ENCODE assay signal across 8 cellular contexts in the genomic region with DNA sequence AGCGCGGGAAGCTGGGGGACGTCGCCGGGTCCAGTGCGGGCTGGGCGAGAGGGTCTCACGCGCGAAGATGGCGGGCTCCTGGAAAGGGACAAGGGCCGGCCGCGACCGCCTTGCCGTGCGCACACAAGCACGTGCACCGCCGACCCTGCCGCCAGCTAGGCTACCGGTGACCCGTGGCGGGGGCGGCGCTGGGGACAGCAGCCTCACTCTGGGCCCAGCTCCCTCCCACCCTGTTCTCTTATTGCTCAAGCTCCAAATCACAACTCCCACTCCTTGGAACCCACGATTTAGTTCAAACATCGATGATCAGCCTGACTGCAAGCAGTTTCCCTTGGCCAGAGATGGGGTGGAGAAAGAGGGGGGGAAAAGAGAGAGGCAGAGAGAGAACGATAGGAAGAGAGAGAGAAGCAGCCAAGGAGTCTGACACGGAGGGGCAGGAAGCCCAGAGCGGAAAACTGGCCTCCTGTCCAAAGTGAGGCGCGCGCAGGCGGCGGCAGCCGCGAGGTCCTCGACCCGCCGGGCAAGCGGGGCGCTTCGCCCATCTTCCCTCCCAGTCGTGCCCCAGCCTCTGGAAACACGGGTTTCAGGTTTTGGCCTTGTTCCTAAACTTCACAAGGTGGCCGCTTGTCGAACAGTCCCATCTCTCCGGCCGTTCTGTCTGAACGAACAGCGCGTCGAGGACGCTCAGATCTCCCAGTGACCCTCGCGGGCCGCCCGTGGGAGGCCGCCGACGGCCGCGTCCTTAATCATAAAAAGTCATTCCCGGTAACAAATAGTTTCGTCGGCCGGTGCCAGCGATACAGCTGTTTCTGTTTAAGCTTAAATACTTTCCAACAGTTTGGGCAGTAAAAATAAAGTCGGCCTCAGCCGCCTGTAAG. TPM values are rescaled to one million over a fixed set of nuclear protein-coding genes. Genes with fewer than 3 reads are reported as not detected.
DNase-seq lines count a peak whose midpoint lies in the region; ATAC-seq, FAIRE-seq and TF ChIP-seq lines count a peak whose summit lies in the region.

No MANE protein-coding gene starts in this region.

- TF ChIP-seq RAD21 in K562 (CRISPR knock-in tag; conservative IDR thresholded peaks at IDR 0.05 in 1 of 2, IDR thresholded peaks at IDR 0.05 in 1 of 2) = no peak

- TF ChIP-seq EP300 in K562 (IDR thresholded peaks at IDR 0.05; ENCODE audit: low read length) = no peak

- no peaks in the 10 kb centered on the region for H4K20me1 ChIP-seq in K562 (replicated peaks; ENCODE audit: control insufficient read depth, insufficient read depth, low read length)

- in situ Hi-C loops in K562 (cut with MboI) = no loop called here

- H3K4me3 ChIP-seq in K562 (no peak overlapping the region), mesodermal cell (ENCODE audit: extremely low read depth, insufficient read depth, low read length, poor library complexity, severe bottlenecking) (peak overlapping the region; percentile 67)

- no peaks in the 10 kb centered on the region for H3K27me3 ChIP-seq in K562 (ENCODE audit: control insufficient read depth in 2 of 2, insufficient read depth in 2 of 2, low read length in 2 of 2)

- POLR2A ChIA-PET in K562 (lab: Yijun Ruan, JAX) = interaction anchor here (1.1 to 2.1 kb wide), 4 partner anchors 10 to 38 kb away, joined by 5 to 18 read pairs (median 8); no protein-coding TSS in a partner anchor

- BruUV-seq in K562 (replicated peaks; lab: Mats Ljungman, UMichigan) = no TSS peak

- H3K79me2 ChIP-seq in K562 (ENCODE audit: control insufficient read depth, insufficient read depth, low read length) = peaks cover 20% of the 10 kb centered on the region

- H3K36me3 ChIP-seq in K562 (ENCODE audit: control insufficient read depth, insufficient read depth, low read length) (peaks cover 18% of the 10 kb centered on the region; the same call in 2 of the 3 replicates), mesodermal cell (ENCODE audit: control insufficient read depth, insufficient read depth, low read length) (peaks cover 13% of the 10 kb centered on the region)

- H3K4me1 ChIP-seq in K562 (replicated peaks in 1 of 2; ENCODE audit: control insufficient read depth in 2 of 2, insufficient read depth in 2 of 2, low read length in 2 of 2) (peaks cover 30 to 78% of the 10 kb centered on the region in 2 experiments), mesodermal cell (ENCODE audit: control insufficient read depth, insufficient read depth, low read length, poor library complexity, severe bottlenecking) (peaks cover 31% of the 10 kb centered on the region)

- peak; percentile 39 for DNase-seq in AG20443 (ENCODE audit: low spot score)
- DNase-seq in HK-2 (ENCODE audit: unreplicated experiment) = peak; percentile 60
- DNase-seq in K562 (ENCODE audit: extremely low read depth in 1 of 4, low spot score in 3 of 4) = no peak
- no peak for DNase-seq in GDM1 (lab: John Stamatoyannopoulos, UW)
- DNase-seq in cerebellar nuclear complex (lab: John Stamatoyannopoulos, UW) = no peak

- H3K27ac ChIP-seq in K562 (ENCODE audit: extremely low read depth, low read depth, low read length) = no peak overlapping the region
- H3K27ac ChIP-seq in mesodermal cell (ENCODE audit: low read depth, low read length, severe bottlenecking) = no peak overlapping the region

- no peak for TF ChIP-seq POLR2A in K562 (conservative IDR thresholded peaks at IDR 0.05)

- intact Hi-C loops in K562 (cut with micrococcal nuclease) = loop anchor here (5.0 kb wide), 1 partner anchor 39 kb away; a partner anchor contains a TSS

- peak overlapping the region in 1 of 2 experiments; percentile 23; a peak in 1 of 4 replicates for H3K9ac ChIP-seq in K562 (ENCODE audit: insufficient read depth in 1 of 2, low read depth in 2 of 2, low read length in 2 of 2)

- no peak overlapping the region for H3K4me2 ChIP-seq in K562 (ENCODE audit: insufficient read depth, low read length)

- no peaks in the 10 kb centered on the region for H3K9me1 ChIP-seq in K562 (ENCODE audit: control insufficient read depth, insufficient read depth, low read length)

- H2AFZ ChIP-seq in K562 (ENCODE audit: low read depth, low read length) = 0 out of 2 replicates have a peak overlapping the region, but pooled peaks have one; percentile 30

- ATAC-seq in K562 (no peak), GM18517 (IDR thresholded peaks at IDR 0.05; ENCODE audit: unreplicated experiment) (no peak), HG03196 (IDR thresholded peaks at IDR 0.05; ENCODE audit: unreplicated experiment) (no peak)

- CTCF ChIA-PET in K562 (lab: Yijun Ruan, JAX; ENCODE audit: low intra/inter-chr PET ratio) = interaction anchor here (0.6 kb wide), 1 partner anchor 9 kb away, joined by 3 read pairs; no protein-coding TSS in a partner anchor

- H3K9me3 ChIP-seq in K562 (replicated peaks; ENCODE audit: control insufficient read depth, insufficient read depth, low read depth, low read length) (peaks cover 3% of the 10 kb centered on the region), mesodermal cell (ENCODE audit: control insufficient read depth, low read length) (no peaks in the 10 kb centered on the region)

- WGBS in K562 (ENCODE audit: insufficient coverage, low coverage, missing lambda C conversion rate) = 79% methylated on average over 39 of the region's 71 CpGs
- 1 to 3% methylated on average over 43 to 65 of the region's 71 CpGs for WGBS in mesodermal cell (ENCODE audit: insufficient coverage in 2 of 2), 2 experiments

- TF ChIP-seq CTCF in K562 (IDR thresholded peaks at IDR 0.05 in 2 of 3, conservative IDR thresholded peaks at IDR 0.05 in 1 of 3; ENCODE audit: insufficient read depth in 2 of 3, low read depth in 1 of 3, low read length in 3 of 3) = no peak

- peak; percentile 68 for FAIRE-seq in K562 (lab: Jason Lieb, UNC)

RNA-seq across cellular contexts. Expression of a gene that starts 1.7 kb away (rescaled TPM):
- total RNA-seq in K562 (2011; cell fraction: chromatin; rRNA removed; ENCODE audit: low replicate concordance) = 2.1 and 2.7 TPM in 2 replicates
- 2.3 and 2.9 TPM in 2 replicates for total RNA-seq in K562 (2011; cell fraction: nucleolus; rRNA removed)
- 2.0 and 2.7 TPM in 2 replicates for total RNA-seq in K562 (2011; cell fraction: nucleoplasm; rRNA removed)
- total RNA-seq in K562 (2014; rRNA removed) (4.9 and 7.1 TPM in 2 replicates), K562 (2014; rRNA removed; fragmentation: Illumina TruSeq; extraction: Trizol) (1.8 and 1.9 TPM in 2 replicates), K562 (2015; rRNA removed; fragmentation: Illumina TruSeq; extraction: Trizol) (6.6 and 6.7 TPM in 2 replicates), K562 (2021) (11.9 and 12.0 TPM in 2 replicates)
- polyA plus RNA-seq in K562 (2011; rRNA removed) (0.52 and 0.72 TPM in 2 replicates), K562 (2014; fragmentation: Illumina TruSeq; extraction: Trizol) (2.6 and 3.4 TPM in 2 replicates), K562 (2014; fragmentation: Nextera tagmentation; extraction: Ambion mirVana) (under 1 TPM; 0.08 to 0.21 TPM), K562 (2014; rRNA removed) (4.7 and 6.7 TPM in 2 replicates)
- polyA plus RNA-seq in K562 (2011; cell fraction: cytosol; rRNA removed) = 0.80 and 1.1 TPM in 2 replicates
- 2.4 and 2.6 TPM in 2 replicates for polyA plus RNA-seq in K562 (2011; cell fraction: nucleus; rRNA removed)
- 5.7 and 8.8 TPM in 2 replicates for polyA plus RNA-seq in K562 (2012)
- 0.45 and 0.56 TPM in 2 replicates for polyA minus RNA-seq in K562 (2011; rRNA and poly(A)+ RNA removed)
- 0.86 and 2.7 TPM in 2 replicates for polyA minus RNA-seq in K562 (2011; cell fraction: cytosol; rRNA and poly(A)+ RNA removed)
- 0.67 and 2.1 TPM in 2 replicates for polyA minus RNA-seq in K562 (2011; cell fraction: nucleus; rRNA and poly(A)+ RNA removed)
- 5.2 TPM for polyA plus RNA-seq in mesodermal cell (2013, experiment 1 of 2)
- polyA plus RNA-seq in mesodermal cell (2013, experiment 2 of 2) = 4.1 TPM

RNA-seq across cellular contexts. Expression of a gene that starts 20.6 kb away (rescaled TPM):
- total RNA-seq in K562 (2011; cell fraction: chromatin; rRNA removed; ENCODE audit: low replicate concordance) = 20.1 and 55.7 TPM in 2 replicates
- total RNA-seq in K562 (2011; cell fraction: nucleolus; rRNA removed) = 37.1 and 52.4 TPM in 2 replicates
- 27.8 and 34.1 TPM in 2 replicates for total RNA-seq in K562 (2011; cell fraction: nucleoplasm; rRNA removed)
- total RNA-seq in K562 (2014; rRNA removed) (18.2 and 23.6 TPM in 2 replicates), K562 (2014; rRNA removed; fragmentation: Illumina TruSeq; extraction: Trizol) (6.9 and 8.4 TPM in 2 replicates), K562 (2015; rRNA removed; fragmentation: Illumina TruSeq; extraction: Trizol) (16.5 and 18.1 TPM in 2 replicates), K562 (2021) (26.9 and 28.5 TPM in 2 replicates)
- polyA plus RNA-seq in K562 (2011; rRNA removed) (13.9 and 18.3 TPM in 2 replicates), K562 (2014; fragmentation: Illumina TruSeq; extraction: Trizol) (13.9 and 16.9 TPM in 2 replicates), K562 (2014; fragmentation: Nextera tagmentation; extraction: Ambion mirVana) (1 to 10 TPM in 1 of 2 experiments, under 1 TPM in 1; 0.66 to 1.0 TPM), K562 (2014; rRNA removed) (17.4 and 18.4 TPM in 2 replicates)
- polyA plus RNA-seq in K562 (2011; cell fraction: cytosol; rRNA removed) = 17.2 and 30.0 TPM in 2 replicates
- 35.0 and 55.5 TPM in 2 replicates for polyA plus RNA-seq in K562 (2011; cell fraction: nucleus; rRNA removed)
- polyA plus RNA-seq in K562 (2012) = 13.0 and 18.6 TPM in 2 replicates
- polyA minus RNA-seq in K562 (2011; rRNA and poly(A)+ RNA removed) = 10.0 and 14.9 TPM in 2 replicates
- polyA minus RNA-seq in K562 (2011; cell fraction: cytosol; rRNA and poly(A)+ RNA removed) = 20.6 and 24.0 TPM in 2 replicates
- 18.0 and 19.1 TPM in 2 replicates for polyA minus RNA-seq in K562 (2011; cell fraction: nucleus; rRNA and poly(A)+ RNA removed)
- 26.6 TPM for polyA plus RNA-seq in mesodermal cell (2013, experiment 1 of 2)
- polyA plus RNA-seq in mesodermal cell (2013, experiment 2 of 2) = 22.3 TPM

RNA-seq across cellular contexts. Expression of a gene that starts 40.7 kb away (rescaled TPM):
- 13.6 and 28.0 TPM in 2 replicates for total RNA-seq in K562 (2011; cell fraction: chromatin; rRNA removed; ENCODE audit: low replicate concordance)
- total RNA-seq in K562 (2011; cell fraction: nucleolus; rRNA removed) = 26.3 and 29.6 TPM in 2 replicates
- 11.0 and 15.7 TPM in 2 replicates for total RNA-seq in K562 (2011; cell fraction: nucleoplasm; rRNA removed)
- total RNA-seq in K562 (2014; rRNA removed) (42.3 and 42.4 TPM in 2 replicates), K562 (2014; rRNA removed; fragmentation: Illumina TruSeq; extraction: Trizol) (4.4 and 4.7 TPM in 2 replicates), K562 (2015; rRNA removed; fragmentation: Illumina TruSeq; extraction: Trizol) (13.5 and 14.7 TPM in 2 replicates), K562 (2021) (48.5 and 50.5 TPM in 2 replicates)
- polyA plus RNA-seq in K562 (2011; rRNA removed) (7.8 and 13.5 TPM in 2 replicates), K562 (2014; fragmentation: Illumina TruSeq; extraction: Trizol) (10.0 and 16.4 TPM in 2 replicates), K562 (2014; fragmentation: Nextera tagmentation; extraction: Ambion mirVana) (1 to 10 TPM in 1 of 2 experiments, under 1 TPM in 1; 0.98 to 1.1 TPM), K562 (2014; rRNA removed) (34.8 and 40.7 TPM in 2 replicates)
- polyA plus RNA-seq in K562 (2011; cell fraction: cytosol; rRNA removed) = 12.6 and 29.1 TPM in 2 replicates
- 23.9 and 38.8 TPM in 2 replicates for polyA plus RNA-seq in K562 (2011; cell fraction: nucleus; rRNA removed)
- 22.9 and 60.2 TPM in 2 replicates for polyA plus RNA-seq in K562 (2012)
- polyA minus RNA-seq in K562 (2011; rRNA and poly(A)+ RNA removed) = 7.2 and 7.6 TPM in 2 replicates
- 18.7 and 24.1 TPM in 2 replicates for polyA minus RNA-seq in K562 (2011; cell fraction: cytosol; rRNA and poly(A)+ RNA removed)
- 12.4 and 16.4 TPM in 2 replicates for polyA minus RNA-seq in K562 (2011; cell fraction: nucleus; rRNA and poly(A)+ RNA removed)
- 9.3 TPM for polyA plus RNA-seq in mesodermal cell (2013, experiment 1 of 2)
- 9.1 TPM for polyA plus RNA-seq in mesodermal cell (2013, experiment 2 of 2)

Comparison
In these comparisons a context has a peak if more than half of its experiments do, and no peak if none do; other contexts are left out.
1. DNase-seq: peak in AG20443 (single experiment) and HK-2 (single experiment); none in K562 (0 of 4), GDM1 (single experiment) and cerebellar nuclear complex (0 of 2).